In genomic region chr17:8745586-8746500, GRCh38 we compare ENCODE assay signal across 8 cellular contexts. TPM values are rescaled to one million over a fixed set of nuclear protein-coding genes. Genes with fewer than 3 reads are reported as not detected.
A peak's percentile ranks its signal among the peaks of the same experiment; 100 is the strongest.
DNase-seq lines count a peak whose midpoint lies in the region; ATAC-seq, FAIRE-seq and TF ChIP-seq lines count a peak whose summit lies in the region.

No MANE protein-coding gene starts in this region.

- H3K9me3 Mint-ChIP-seq in astrocyte (ENCODE audit: unreplicated experiment), result peaks cover 4% of the 10 kb centered on the region

- no peaks in the 10 kb centered on the region for H3K27me3 Mint-ChIP-seq in T-helper 17 cell
- peaks cover 35% of the 10 kb centered on the region for H3K27me3 Mint-ChIP-seq in astrocyte (ENCODE audit: low read depth, unreplicated experiment)

- no peaks in the 10 kb centered on the region for H3K79me2 ChIP-seq in astrocyte (ENCODE audit: insufficient read depth, low read length)

- DNase-seq in NK-92 treated with Interleukin-12 subunit alpha and Interleukin-12 subunit beta, amount 100 ng/mL, for 24 hours (lab: John Stamatoyannopoulos, UW), result peak; percentile 2
- DNase-seq in NK-92 (lab: John Stamatoyannopoulos, UW; ENCODE audit: unreplicated experiment) (no peak), T-helper 17 cell (peak; percentile 72 to 80 (median 78)), astrocyte (ENCODE audit: low read depth) (peak; percentile 29), hypothalamus (lab: John Stamatoyannopoulos, UW) (peak in 47 of 51 donors; percentile 6 to 76 (median 37)), sigmoid colon (peak; percentile 83), cortex of kidney (lab: John Stamatoyannopoulos, UW) (no peak)

- H3K27me3 ChIP-seq in HUES48 (ENCODE audit: control insufficient read depth, insufficient read depth, low read length) (no peaks in the 10 kb centered on the region), astrocyte (ENCODE audit: insufficient read depth, low read length) (no peaks in the 10 kb centered on the region), sigmoid colon (no peaks in the 10 kb centered on the region)

- WGBS in sigmoid colon, 2 donors, result 0 to 1% methylated on average over 68 to 70 of the region's 70 CpGs

- peaks cover 3% of the 10 kb centered on the region for H3K36me3 Mint-ChIP-seq in T-helper 17 cell (ENCODE audit: low read depth)
- H3K36me3 Mint-ChIP-seq in astrocyte (ENCODE audit: low read depth, unreplicated experiment), result peaks cover 1% of the 10 kb centered on the region

- peak; percentile 81 for ATAC-seq in T-helper 17 cell

- H3K27ac Mint-ChIP-seq in T-helper 17 cell (peak overlapping the region; percentile 89), astrocyte (ENCODE audit: unreplicated experiment) (peak overlapping the region; percentile 9)

- H3K27ac ChIP-seq in HUES48 (ENCODE audit: low read depth, low read length) (no peak overlapping the region), astrocyte (ENCODE audit: low read depth, low read length) (no peak overlapping the region), sigmoid colon (peak overlapping the region in 2 of 4 donors; percentile 8 to 53)

- TF ChIP-seq EP300 in sigmoid colon (IDR thresholded peaks at IDR 0.05), result no peak

- no peak overlapping the region for H3K9ac ChIP-seq in HUES48 (ENCODE audit: low read depth, low read length)
- peak overlapping the region; percentile 73 for H3K9ac ChIP-seq in astrocyte (ENCODE audit: low read length)

- H3K4me3 Mint-ChIP-seq in T-helper 17 cell (peak overlapping the region; percentile 93), astrocyte (ENCODE audit: unreplicated experiment) (peak overlapping the region; percentile 81)

- TF ChIP-seq CTCF in astrocyte (IDR thresholded peaks at IDR 0.05; ENCODE audit: insufficient read depth, low read depth, low read length) (peak; percentile 17), sigmoid colon (IDR thresholded peaks at IDR 0.05) (peak; percentile 79 to 98 (median 82))

- no peak for TF ChIP-seq POLR2A in sigmoid colon (IDR thresholded peaks at IDR 0.05)

- no peaks in the 10 kb centered on the region for H3K9me3 ChIP-seq in HUES48 (ENCODE audit: control insufficient read depth, insufficient read depth, low read length)
- H3K9me3 ChIP-seq in T-helper 17 cell (ENCODE audit: control insufficient read depth, low read length, poor library complexity, severe bottlenecking), result no peaks in the 10 kb centered on the region
- H3K9me3 ChIP-seq in astrocyte (ENCODE audit: insufficient read depth, low read depth, low read length), result peaks cover 3% of the 10 kb centered on the region
- H3K9me3 ChIP-seq in sigmoid colon, result no peaks in the 10 kb centered on the region

- peak overlapping the region; percentile 99 for H3K4me2 ChIP-seq in astrocyte (ENCODE audit: low read length)

- intact Hi-C loops in sigmoid colon (cut with DNase I), result loop anchor here (1.0 to 10.0 kb wide), 3 partner anchors 111 to 336 kb away; partner anchors contain the start of gene MYH10

- H3K4me1 ChIP-seq in HUES48 (ENCODE audit: control insufficient read depth, insufficient read depth, low read length) (no peaks in the 10 kb centered on the region), astrocyte (ENCODE audit: insufficient read depth, low read length) (peaks cover 5% of the 10 kb centered on the region), sigmoid colon (peaks cover 0 to 15% (median 11%) of the 10 kb centered on the region in 4 donors)

- H4K20me1 ChIP-seq in astrocyte (ENCODE audit: insufficient read depth, low read length), result no peaks in the 10 kb centered on the region

- FAIRE-seq in astrocyte (lab: Jason Lieb, UNC), result no peak

- H3K36me3 ChIP-seq in HUES48 (ENCODE audit: control insufficient read depth, insufficient read depth, low read length), result no peaks in the 10 kb centered on the region
- no peaks in the 10 kb centered on the region for H3K36me3 ChIP-seq in astrocyte (ENCODE audit: insufficient read depth, low read length)
- no peaks in the 10 kb centered on the region for H3K36me3 ChIP-seq in sigmoid colon

- H3K4me3 ChIP-seq in HUES48 (ENCODE audit: low read depth, low read length) (peak overlapping the region; percentile 92), astrocyte (ENCODE audit: insufficient read depth, low read depth, low read length) (peak overlapping the region; percentile 58), sigmoid colon (peak overlapping the region; percentile 43 to 75 (median 60))

- H3K4me1 Mint-ChIP-seq in T-helper 17 cell (peaks cover 11% of the 10 kb centered on the region), astrocyte (ENCODE audit: low read depth, unreplicated experiment) (no peaks in the 10 kb centered on the region)

- H2AFZ ChIP-seq in astrocyte (ENCODE audit: low read depth, low read length), result peak overlapping the region; percentile 85

RNA-seq across cellular contexts. Expression of gene CCDC42, which starts 1.2 kb away (rescaled TPM):
- total RNA-seq in T-helper 17 cell (under 1 TPM; 0.26 to 0.67 TPM), astrocyte (not detected in 2 replicates), sigmoid colon (not detected)
- under 1 TPM in 1 of 3 donors, not detected in 2; 0.04 TPM for polyA plus RNA-seq in sigmoid colon

RNA-seq across cellular contexts. Expression of gene SPDYE4, which starts 12.5 kb away (rescaled TPM):
- total RNA-seq in T-helper 17 cell (not detected), astrocyte (not detected in 2 replicates), sigmoid colon (not detected)
- polyA plus RNA-seq in sigmoid colon, result not detected

RNA-seq across cellular contexts. Expression of gene MFSD6L, which starts 53.3 kb away (rescaled TPM):
- total RNA-seq in T-helper 17 cell (not detected), astrocyte (0.12 TPM in 1 of 2 replicates, not detected in the other), sigmoid colon (not detected)
- polyA plus RNA-seq in sigmoid colon, result 1 to 10 TPM in 2 of 3 donors, under 1 TPM in 1; 0.69 to 4.9 (median 1.2) TPM

Comparison
In these comparisons a context has a peak if more than half of its experiments do, and no peak if none do; other contexts are left out.
1. DNase-seq: peak in NK-92 treated with Interleukin-12 subunit alpha and Interleukin-12 subunit beta, amount 100 ng/mL, for 24 hours (single experiment), T-helper 17 cell (3 of 3), astrocyte (single experiment), hypothalamus (47 of 51) and sigmoid colon (single experiment); none in NK-92 (single experiment) and cortex of kidney (single experiment).
2. Peak in every context shown above with its lines, with median percentiles within 50 percentile points of each other: H3K4me3 ChIP-seq.